Comparison of ENCODE assay signal across 8 cellular contexts in genomic region chr2:69307696-69308064, GRCh38.
DNase-seq lines count a peak whose midpoint lies in the region; ATAC-seq, FAIRE-seq and TF ChIP-seq lines count a peak whose summit lies in the region.

No MANE protein-coding gene starts in this region.

- H3K27me3 ChIP-seq in CD8-positive, alpha-beta T cell (ENCODE audit: insufficient read depth, low read length): peaks cover 4% of the 10 kb centered on the region
- H3K27me3 ChIP-seq in MM.1S (replicated peaks; ENCODE audit: insufficient read depth, low read length) (peaks cover 11% of the 10 kb centered on the region), parathyroid adenoma (ENCODE audit: control insufficient read depth, insufficient read depth, low read length) (no peaks in the 10 kb centered on the region), pancreas (no peaks in the 10 kb centered on the region), ovary (no peaks in the 10 kb centered on the region)

- TF ChIP-seq POLR2A in ovary (IDR thresholded peaks at IDR 0.05): no peak

- no peak overlapping the region for H3K27ac ChIP-seq in CD8-positive, alpha-beta T cell (ENCODE audit: low read depth, low read length)
- no peak overlapping the region for H3K27ac ChIP-seq in MM.1S (ENCODE audit: low read length)
- no peak overlapping the region for H3K27ac ChIP-seq in parathyroid adenoma
- no peak overlapping the region for H3K27ac ChIP-seq in pancreas
- peak overlapping the region in 1 of 2 donors; percentile 70 for H3K27ac ChIP-seq in ovary

- H2AFZ ChIP-seq in MM.1S (ENCODE audit: low read length) (peak overlapping the region; percentile 96), parathyroid adenoma (peak overlapping the region; percentile 96)

- no peak for TF ChIP-seq EP300 in ovary (IDR thresholded peaks at IDR 0.05)

- H3K4me1 ChIP-seq in CD8-positive, alpha-beta T cell (ENCODE audit: insufficient read depth, low read length): peaks cover 13% of the 10 kb centered on the region
- no peaks in the 10 kb centered on the region for H3K4me1 ChIP-seq in MM.1S (ENCODE audit: low read length)
- H3K4me1 ChIP-seq in parathyroid adenoma: peaks cover 14% of the 10 kb centered on the region
- H3K4me1 ChIP-seq in pancreas: peaks cover 8 to 21% (median 19%) of the 10 kb centered on the region in 3 donors
- peaks cover 11% of the 10 kb centered on the region for H3K4me1 ChIP-seq in ovary (ENCODE audit: insufficient read depth)

- no peaks in the 10 kb centered on the region for H3K9me3 ChIP-seq in CD8-positive, alpha-beta T cell (ENCODE audit: low read length)
- H3K9me3 ChIP-seq in MM.1S (replicated peaks; ENCODE audit: insufficient read depth, low read length) (no peaks in the 10 kb centered on the region), parathyroid adenoma (ENCODE audit: control insufficient read depth, low read length) (no peaks in the 10 kb centered on the region), pancreas (no peaks in the 10 kb centered on the region), ovary (no peaks in the 10 kb centered on the region)

- no peak for FAIRE-seq in pancreas (lab: Jason Lieb, UNC)

- no peaks in the 10 kb centered on the region for H3K36me3 Mint-ChIP-seq in CD8-positive, alpha-beta T cell
- H3K36me3 Mint-ChIP-seq in effector memory CD8-positive, alpha-beta T cell (ENCODE audit: insufficient read depth): no peaks in the 10 kb centered on the region

- no peak for ATAC-seq in CD8-positive, alpha-beta T cell
- no peak for ATAC-seq in effector memory CD8-positive, alpha-beta T cell (replicated peaks)
- no peak for ATAC-seq in pancreas
- no peak for ATAC-seq in GM21786 (IDR thresholded peaks at IDR 0.05; ENCODE audit: unreplicated experiment)
- no peak for ATAC-seq in omental fat pad (ENCODE audit: low FRiP score)

- WGBS in pancreas, 2 donors: 55 to 64% methylated on average over 11 of the region's 11 CpGs
- 51 to 57% (median 54%) methylated on average over 11 of the region's 11 CpGs for WGBS in ovary, 3 donors

- intact Hi-C loops in CD8-positive, alpha-beta T cell (cut with DNase I, micrococcal nuclease): loop anchor here (1.0 to 5.0 kb wide), 8 partner anchors 280 to 845 kb away; partner anchors contain the start of gene ANTXR1 (in 2 of the 2)
- intact Hi-C loops in pancreas (cut with DNase I): loop anchor here (5.0 to 10.0 kb wide), 3 partner anchors 280 to 285 kb away; no protein-coding TSS in a partner anchor
- intact Hi-C loops in ovary (cut with DNase I): loop anchor here in 3 of 4 donors (1.0 to 10.0 kb wide), 7 partner anchors 143 to 364 kb away; partner anchors contain the start of gene ANTXR1 (in 3 of the 3)

- TF ChIP-seq CTCF in CD8-positive, alpha-beta T cell (IDR thresholded peaks at IDR 0.05): no peak
- no peak for TF ChIP-seq CTCF in MM.1S (IDR thresholded peaks at IDR 0.05; ENCODE audit: low read length)
- TF ChIP-seq CTCF in parathyroid adenoma (IDR thresholded peaks at IDR 0.05): peak; percentile 0
- no peak for TF ChIP-seq CTCF in pancreas (IDR thresholded peaks at IDR 0.05)
- no peak for TF ChIP-seq CTCF in ovary (IDR thresholded peaks at IDR 0.05)
- TF ChIP-seq CTCF in omental fat pad (IDR thresholded peaks at IDR 0.05): no peak

- no peak overlapping the region for H3K4me3 ChIP-seq in CD8-positive, alpha-beta T cell (ENCODE audit: low read depth, low read length)
- H3K4me3 ChIP-seq in MM.1S (ENCODE audit: low read length): peak overlapping the region; percentile 73
- H3K4me3 ChIP-seq in parathyroid adenoma (ENCODE audit: low read depth, low read length): no peak overlapping the region
- no peak overlapping the region for H3K4me3 ChIP-seq in pancreas
- H3K4me3 ChIP-seq in ovary: no peak overlapping the region

- H3K9ac ChIP-seq in MM.1S (ENCODE audit: low read length) (no peak overlapping the region), parathyroid adenoma (no peak overlapping the region)

- no peaks in the 10 kb centered on the region for H3K9me3 Mint-ChIP-seq in CD8-positive, alpha-beta T cell
- H3K9me3 Mint-ChIP-seq in effector memory CD8-positive, alpha-beta T cell: peaks cover 0 to 3% of the 10 kb centered on the region in 2 donors

- H3K4me2 ChIP-seq in MM.1S (ENCODE audit: low read depth, low read length): peak overlapping the region; percentile 98
- H3K4me2 ChIP-seq in parathyroid adenoma (ENCODE audit: low read length): no peak overlapping the region

- H3K27me3 Mint-ChIP-seq in CD8-positive, alpha-beta T cell (ENCODE audit: low read depth): peaks cover 18% of the 10 kb centered on the region
- H3K27me3 Mint-ChIP-seq in effector memory CD8-positive, alpha-beta T cell: peaks cover 18 to 38% of the 10 kb centered on the region in 2 donors

- H3K79me2 ChIP-seq in MM.1S (ENCODE audit: low read length) (no peaks in the 10 kb centered on the region), parathyroid adenoma (no peaks in the 10 kb centered on the region)

- CTCF ChIA-PET in CD8-positive, alpha-beta T cell (lab: Charles Lee): interaction anchor here (0.8 to 3.2 kb wide), 4 partner anchors 10 to 364 kb away, joined by 3 to 11 read pairs (median 5); no protein-coding TSS in a partner anchor

- no peaks in the 10 kb centered on the region for H3K9me2 ChIP-seq in MM.1S (replicated peaks; ENCODE audit: insufficient read depth, low read length)

- H3K27ac Mint-ChIP-seq in CD8-positive, alpha-beta T cell: no peak overlapping the region
- H3K27ac Mint-ChIP-seq in effector memory CD8-positive, alpha-beta T cell: no peak overlapping the region

- no peaks in the 10 kb centered on the region for H3K36me3 ChIP-seq in CD8-positive, alpha-beta T cell (ENCODE audit: insufficient read depth, low read length)
- H3K36me3 ChIP-seq in MM.1S (replicated peaks; ENCODE audit: insufficient read depth, low read length) (no peaks in the 10 kb centered on the region), parathyroid adenoma (ENCODE audit: control insufficient read depth, insufficient read depth, low read length) (no peaks in the 10 kb centered on the region), pancreas (no peaks in the 10 kb centered on the region), ovary (no peaks in the 10 kb centered on the region)

- no peaks in the 10 kb centered on the region for H3F3A ChIP-seq in MM.1S (ENCODE audit: insufficient read depth, low read length)

- peaks cover 21% of the 10 kb centered on the region for H3K4me1 Mint-ChIP-seq in CD8-positive, alpha-beta T cell (ENCODE audit: low read depth)
- peaks cover 16 to 17% of the 10 kb centered on the region in 2 donors for H3K4me1 Mint-ChIP-seq in effector memory CD8-positive, alpha-beta T cell (ENCODE audit: low read depth in 2 of 2)

- peak overlapping the region; percentile 79 for H3K4me3 Mint-ChIP-seq in CD8-positive, alpha-beta T cell
- H3K4me3 Mint-ChIP-seq in effector memory CD8-positive, alpha-beta T cell: peak overlapping the region; percentile 74 to 77

- no peaks in the 10 kb centered on the region for H4K20me1 ChIP-seq in MM.1S (ENCODE audit: insufficient read depth, low read length)

- POLR2A ChIA-PET in CD8-positive, alpha-beta T cell (lab: Charles Lee): no interaction called here

- no peak for DNase-seq in CD8-positive, alpha-beta T cell
- DNase-seq in MM.1S (no peak), pancreas (no peak), ovary (no peak), omental fat pad (ENCODE audit: low spot score) (no peak)
- DNase-seq in effector memory CD8-positive, alpha-beta T cell: no peak
